15 cellular contexts compared by ENCODE assay signal in the genomic region with DNA sequence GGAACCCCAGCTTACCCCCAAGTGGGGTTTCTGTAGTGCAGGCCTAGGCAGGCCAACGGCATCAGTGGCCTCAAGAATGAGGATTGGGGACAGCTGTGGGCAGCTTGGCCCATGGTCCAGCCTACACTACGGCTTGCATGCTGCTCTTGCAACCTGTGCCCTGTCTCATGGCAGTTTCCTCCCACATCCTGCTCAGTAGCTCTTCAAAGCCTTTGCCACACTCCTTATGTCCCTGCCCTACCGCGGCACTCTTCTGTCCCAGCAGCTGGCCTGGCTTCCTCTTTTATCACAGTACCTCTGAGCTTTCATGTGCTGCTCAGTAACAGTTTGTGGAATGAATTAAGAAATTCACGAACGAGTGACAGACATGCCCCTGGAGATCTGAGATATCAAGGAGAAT.
DNase-seq lines count a peak whose midpoint lies in the region; ATAC-seq, FAIRE-seq and TF ChIP-seq lines count a peak whose summit lies in the region.
"Had no signal": no experiment of that assay in that cellular context is flagged by ENCODE, and none has a peak within 500 bp of the region (broad histone marks: within the 10 kb centered on the region; RNA-seq: fewer than 3 reads in every experiment).

No MANE protein-coding gene starts in this region.

- no peaks in the 10 kb centered on the region for H3K27me3 ChIP-seq in GM12878 (replicated peaks in 1 of 2; ENCODE audit: control insufficient read depth in 2 of 2, insufficient read depth in 2 of 2, low read length in 1 of 2)
- no peaks in the 10 kb centered on the region for H3K27me3 ChIP-seq in endodermal cell (ENCODE audit: control insufficient read depth, insufficient read depth, low read length, poor library complexity, severe bottlenecking)
- H3K27me3 ChIP-seq in left lung, result no peaks in the 10 kb centered on the region
- H3K27me3 ChIP-seq: neutrophil, tibial artery had no signal

- POLR2A ChIA-PET in GM12878 (lab: Charles Lee), result interaction anchor here (0.8 to 1.1 kb wide), 3 partner anchors 29 to 429 kb away, joined by 3 read pairs; no protein-coding TSS in a partner anchor

- TF ChIP-seq RAD21 in GM12878 (IDR thresholded peaks at IDR 0.05; ENCODE audit: insufficient read depth, low read depth, low read length), result no peak

- FAIRE-seq in GM12892 (lab: Jason Lieb, UNC) (peak; percentile 9), GM12878 (lab: Jason Lieb, UNC) (peak; percentile 35)
- FAIRE-seq: astrocyte had no signal

- TF ChIP-seq POLR2A in GM12892 (IDR thresholded peaks at IDR 0.05; ENCODE audit: low read depth, low read length), result no peak
- no peak for TF ChIP-seq POLR2A in GM12878 (IDR thresholded peaks at IDR 0.05; ENCODE audit: low read depth, low read length)

- no peaks in the 10 kb centered on the region for H3K79me2 ChIP-seq in GM12878 (ENCODE audit: control insufficient read depth, insufficient read depth, low read length)

- BruUV-seq in GM12878 (replicated peaks; lab: Mats Ljungman, UMichigan), result no TSS peak

- peak overlapping the region; percentile 68 for H3K27ac ChIP-seq in GM12878 (ENCODE audit: control insufficient read depth, insufficient read depth)
- no peak overlapping the region for H3K27ac ChIP-seq in endodermal cell (ENCODE audit: low read depth, low read length)
- no peak overlapping the region for H3K27ac ChIP-seq in left lung
- H3K27ac ChIP-seq: C4-2B, epithelial cell of prostate, neutrophil, tibial artery had no signal

- DNase-seq in GM12892 (ENCODE audit: insufficient read length), result no peak
- DNase-seq in GM12878 (ENCODE audit: low read depth, low spot score), result peak; percentile 46
- no peak for DNase-seq in posterior cingulate gyrus
- DNase-seq in SW480 (ENCODE audit: low spot score), result no peak
- DNase-seq in endodermal cell, result no peak
- DNase-seq in left lung, result no peak
- DNase-seq: NCI-H2029 treated with DMSO at 0.1 percent for 48 hours; stimulated activated CD4-positive, alpha-beta T cell treated with anti-CD3 and anti-CD28 coated beads, Interleukin-4, amount 100 ng/mL, for 1 hour; tibial artery had no signal

- H3K27me3 Mint-ChIP-seq in endodermal cell (ENCODE audit: insufficient read depth), result no peaks in the 10 kb centered on the region

- no peaks in the 10 kb centered on the region; a peak in 1 of 4 replicates for H3K36me3 ChIP-seq in GM12878 (ENCODE audit: control insufficient read depth in 2 of 2, insufficient read depth in 2 of 2, low read length in 1 of 2)
- H3K36me3 ChIP-seq in endodermal cell (ENCODE audit: control insufficient read depth, insufficient read depth, low read length), result no peaks in the 10 kb centered on the region
- H3K36me3 ChIP-seq in left lung, result no peaks in the 10 kb centered on the region
- H3K36me3 ChIP-seq: neutrophil, tibial artery had no signal

- TF ChIP-seq CTCF in GM12878 (IDR thresholded peaks at IDR 0.05 in 2 of 3, conservative IDR thresholded peaks at IDR 0.05 in 1 of 3; ENCODE audit: control insufficient read depth in 2 of 3, extremely low read depth in 1 of 3, insufficient read depth in 1 of 3, low read depth in 3 of 3, low read length in 3 of 3) (no peak), endodermal cell (conservative IDR thresholded peaks at IDR 0.05) (no peak), left lung (IDR thresholded peaks at IDR 0.05) (no peak)

- TF ChIP-seq EP300 in GM12878 (IDR thresholded peaks at IDR 0.05; ENCODE audit: borderline replicate concordance in 1 of 2, control insufficient read depth in 1 of 2, low read depth in 2 of 2, low read length in 2 of 2), result no peak

- H3K9me3 ChIP-seq in GM12878 (replicated peaks; ENCODE audit: control insufficient read depth, insufficient read depth, low read length) (no peaks in the 10 kb centered on the region; the same call in 2 of the 3 replicates), endodermal cell (ENCODE audit: control insufficient read depth, low read length) (no peaks in the 10 kb centered on the region), left lung (no peaks in the 10 kb centered on the region)
- H3K9me3 ChIP-seq: neutrophil, tibial artery had no signal

- H3K4me1 Mint-ChIP-seq in endodermal cell, result peaks cover 3% of the 10 kb centered on the region

- ATAC-seq in GM21390 (IDR thresholded peaks at IDR 0.05; ENCODE audit: unreplicated experiment) (peak; percentile 56), HG03432 (IDR thresholded peaks at IDR 0.05; ENCODE audit: unreplicated experiment) (peak; percentile 76), GM12878 (peak; percentile 86), left lung (no peak)

- in situ Hi-C loops in GM12878 (cut with MboI), result no loop called here

- peak overlapping the region; percentile 69 for H2AFZ ChIP-seq in GM12878 (ENCODE audit: control insufficient read depth, low read depth, low read length)

- H3K4me3 ChIP-seq in GM12878 (no peak overlapping the region), endodermal cell (ENCODE audit: low read length) (no peak overlapping the region), left lung (no peak overlapping the region)
- H3K4me3 ChIP-seq: tibial artery had no signal

- intact Hi-C loops in GM12878 (cut with micrococcal nuclease; ENCODE audit: unreplicated experiment) (no loop called here), posterior cingulate gyrus (cut with DNase I) (no loop called here), left lung (cut with DNase I) (no loop called here)

- SMC1A ChIA-PET in GM12878 (lab: Charles Lee; ENCODE audit: uncharacterized antibody, unreplicated experiment), result interaction anchor here (0.7 to 2.8 kb wide), 16 partner anchors 8 to 431 kb away, joined by 3 to 13 read pairs (median 6); a partner anchor contains a TSS

- no peaks in the 10 kb centered on the region for H4K20me1 ChIP-seq in GM12878 (ENCODE audit: control insufficient read depth, insufficient read depth)

- H3K4me3 Mint-ChIP-seq in endodermal cell, result no peak overlapping the region

- no peak overlapping the region for H3K27ac Mint-ChIP-seq in endodermal cell

- H3K4me1 ChIP-seq in GM12878 (ENCODE audit: control insufficient read depth, insufficient read depth, low read length) (peaks cover 22% of the 10 kb centered on the region), endodermal cell (ENCODE audit: control insufficient read depth, insufficient read depth, low read length) (peaks cover 5% of the 10 kb centered on the region), left lung (peaks cover 0 to 8% of the 10 kb centered on the region in 2 donors)

- peaks cover 2% of the 10 kb centered on the region for H3K9me3 Mint-ChIP-seq in endodermal cell

- peak overlapping the region; percentile 59; the same call in 1 of the 2 replicates for H3K4me2 ChIP-seq in GM12878 (ENCODE audit: control insufficient read depth, insufficient read depth)

- CTCF ChIA-PET in GM12878 (lab: Yijun Ruan, JAX), result interaction anchor here (0.6 to 3.0 kb wide), 10 partner anchors 11 to 431 kb away, joined by 3 to 13 read pairs (median 4); a partner anchor contains a TSS

- no peaks in the 10 kb centered on the region for H3K36me3 Mint-ChIP-seq in endodermal cell (ENCODE audit: low read depth)

- H3K9ac ChIP-seq in GM12878 (ENCODE audit: control insufficient read depth, insufficient read depth, low read length) (no peak overlapping the region), endodermal cell (ENCODE audit: extremely low read depth, low read length, poor library complexity, severe bottlenecking) (no peak overlapping the region)

- RAD21 ChIA-PET in GM12878 (lab: Charles Lee; ENCODE audit: unreplicated experiment), result interaction anchor here (0.6 to 3.3 kb wide), 21 partner anchors 8 to 466 kb away, joined by 3 to 28 read pairs (median 4); a partner anchor contains a TSS

- 16% methylated on average over 6 of the region's 6 CpGs for WGBS in GM12878 (ENCODE audit: insufficient coverage, insufficient replicate concordance, low lambda C conversion rate, missing lambda C conversion rate)
- WGBS in endodermal cell (ENCODE audit: insufficient coverage in 1 of 2, insufficient read length in 1 of 2), 2 experiments, result 86 to 92% methylated on average over 4 to 6 of the region's 6 CpGs

TF ChIP-seq in GM12878, 131 proteins besides CTCF, POLR2A, EP300 and RAD21 (continues in another document):
- no peak for TF ChIP-seq FOS (IDR thresholded peaks at IDR 0.05; ENCODE audit: borderline replicate concordance, extremely low read depth, insufficient read length)
- TF ChIP-seq, protein P1, sequence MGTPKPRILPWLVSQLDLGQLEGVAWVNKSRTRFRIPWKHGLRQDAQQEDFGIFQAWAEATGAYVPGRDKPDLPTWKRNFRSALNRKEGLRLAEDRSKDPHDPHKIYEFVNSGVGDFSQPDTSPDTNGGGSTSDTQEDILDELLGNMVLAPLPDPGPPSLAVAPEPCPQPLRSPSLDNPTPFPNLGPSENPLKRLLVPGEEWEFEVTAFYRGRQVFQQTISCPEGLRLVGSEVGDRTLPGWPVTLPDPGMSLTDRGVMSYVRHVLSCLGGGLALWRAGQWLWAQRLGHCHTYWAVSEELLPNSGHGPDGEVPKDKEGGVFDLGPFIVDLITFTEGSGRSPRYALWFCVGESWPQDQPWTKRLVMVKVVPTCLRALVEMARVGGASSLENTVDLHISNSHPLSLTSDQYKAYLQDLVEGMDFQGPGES (IDR thresholded peaks at IDR 0.05), result no peak
- no peak for TF ChIP-seq BMI1 (IDR thresholded peaks at IDR 0.05; ENCODE audit: borderline replicate concordance)
- peak in 1 of 2 experiments; percentile 46; a peak in 1 of 4 replicates for TF ChIP-seq BHLHE40 (IDR thresholded peaks at IDR 0.05; ENCODE audit: borderline replicate concordance in 1 of 2, low read depth in 2 of 2, low read length in 1 of 2)
- no peak for TF ChIP-seq ZNF622 (IDR thresholded peaks at IDR 0.05)
- TF ChIP-seq PAX5 (IDR thresholded peaks at IDR 0.05; ENCODE audit: borderline replicate concordance, low read depth, low read length), result no peak; the same call in 1 of the 2 replicates
- no peak for TF ChIP-seq IRF4 (IDR thresholded peaks at IDR 0.05; ENCODE audit: low read depth, low read length)
- no peak for TF ChIP-seq RCOR1 (conservative IDR thresholded peaks at IDR 0.05; ENCODE audit: low read depth, low read length)
- TF ChIP-seq RELA (IDR thresholded peaks at IDR 0.05; ENCODE audit: borderline replicate concordance, partially characterized antibody), result no peak
- TF ChIP-seq IKZF1 (conservative IDR thresholded peaks at IDR 0.05), result peak; percentile 55; the same call in 1 of the 2 replicates
- peak; percentile 68; the same call in 1 of the 2 replicates for TF ChIP-seq TCF12 (IDR thresholded peaks at IDR 0.05; ENCODE audit: low read depth, low read length)
- TF ChIP-seq, protein P2, sequence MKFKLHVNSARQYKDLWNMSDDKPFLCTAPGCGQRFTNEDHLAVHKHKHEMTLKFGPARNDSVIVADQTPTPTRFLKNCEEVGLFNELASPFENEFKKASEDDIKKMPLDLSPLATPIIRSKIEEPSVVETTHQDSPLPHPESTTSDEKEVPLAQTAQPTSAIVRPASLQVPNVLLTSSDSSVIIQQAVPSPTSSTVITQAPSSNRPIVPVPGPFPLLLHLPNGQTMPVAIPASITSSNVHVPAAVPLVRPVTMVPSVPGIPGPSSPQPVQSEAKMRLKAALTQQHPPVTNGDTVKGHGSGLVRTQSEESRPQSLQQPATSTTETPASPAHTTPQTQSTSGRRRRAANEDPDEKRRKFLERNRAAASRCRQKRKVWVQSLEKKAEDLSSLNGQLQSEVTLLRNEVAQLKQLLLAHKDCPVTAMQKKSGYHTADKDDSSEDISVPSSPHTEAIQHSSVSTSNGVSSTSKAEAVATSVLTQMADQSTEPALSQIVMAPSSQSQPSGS (IDR thresholded peaks at IDR 0.05; ENCODE audit: low read length), result no peak
